2 cellular contexts compared by ENCODE assay signal in genomic region chr12:109553929-109554500, GRCh38.
TF ChIP-seq lines count a peak whose summit lies in the region.

No MANE protein-coding gene starts in this region.

TF ChIP-seq in GM12891, 5 proteins besides CTCF, POLR2A, EP300 and RAD21:
- TF ChIP-seq PAX5 (IDR thresholded peaks at IDR 0.05; ENCODE audit: insufficient read depth, low read length, severe bottlenecking) (no peak), POU2F2 (IDR thresholded peaks at IDR 0.05; ENCODE audit: low read depth, low read length) (no peak), TAF1 (IDR thresholded peaks at IDR 0.05; ENCODE audit: low read depth, low read length) (no peak), POLR2AphosphoS5 (IDR thresholded peaks at IDR 0.05; ENCODE audit: low read depth, low read length) (no peak), SPI1 (IDR thresholded peaks at IDR 0.05; ENCODE audit: low read depth, low read length) (no peak)

TF ChIP-seq in HepG2, 621 proteins besides CTCF, POLR2A, EP300 and RAD21:
- no peak for TF ChIP-seq ZNF589 (CRISPR knock-in tag; conservative IDR thresholded peaks at IDR 0.05)
- TF ChIP-seq ZNF687 (CRISPR knock-in tag; IDR thresholded peaks at IDR 0.05), result 0 out of 2 replicates have a peak, but pooled peaks have one; percentile 14
- no peak for TF ChIP-seq ZNF180 (CRISPR knock-in tag; IDR thresholded peaks at IDR 0.05; ENCODE audit: borderline replicate concordance, low read depth)
- 0 out of 2 replicates have a peak, but pooled peaks have one; percentile 16 for TF ChIP-seq ZNF501 (CRISPR knock-in tag; IDR thresholded peaks at IDR 0.05)
- peak; percentile 54 for TF ChIP-seq AGO1 (IDR thresholded peaks at IDR 0.05; ENCODE audit: low read depth, low read length, poor library complexity, severe bottlenecking)
- TF ChIP-seq NONO (IDR thresholded peaks at IDR 0.05), result no peak
- TF ChIP-seq NONO (CRISPR knock-in tag; conservative IDR thresholded peaks at IDR 0.05), result 0 out of 2 replicates have a peak, but pooled peaks have one; percentile 32
- 0 out of 2 replicates have a peak, but pooled peaks have one; percentile 16 for TF ChIP-seq ZNF430 (CRISPR knock-in tag; IDR thresholded peaks at IDR 0.05)
- peak; percentile 72; the same call in 1 of the 2 replicates for TF ChIP-seq KDM2A (CRISPR knock-in tag; IDR thresholded peaks at IDR 0.05; ENCODE audit: borderline replicate concordance, low read depth)
TF ChIP-seq in HepG2: peak in this region for 6.
